8 cellular contexts compared by ENCODE assay signal in the genomic region with DNA sequence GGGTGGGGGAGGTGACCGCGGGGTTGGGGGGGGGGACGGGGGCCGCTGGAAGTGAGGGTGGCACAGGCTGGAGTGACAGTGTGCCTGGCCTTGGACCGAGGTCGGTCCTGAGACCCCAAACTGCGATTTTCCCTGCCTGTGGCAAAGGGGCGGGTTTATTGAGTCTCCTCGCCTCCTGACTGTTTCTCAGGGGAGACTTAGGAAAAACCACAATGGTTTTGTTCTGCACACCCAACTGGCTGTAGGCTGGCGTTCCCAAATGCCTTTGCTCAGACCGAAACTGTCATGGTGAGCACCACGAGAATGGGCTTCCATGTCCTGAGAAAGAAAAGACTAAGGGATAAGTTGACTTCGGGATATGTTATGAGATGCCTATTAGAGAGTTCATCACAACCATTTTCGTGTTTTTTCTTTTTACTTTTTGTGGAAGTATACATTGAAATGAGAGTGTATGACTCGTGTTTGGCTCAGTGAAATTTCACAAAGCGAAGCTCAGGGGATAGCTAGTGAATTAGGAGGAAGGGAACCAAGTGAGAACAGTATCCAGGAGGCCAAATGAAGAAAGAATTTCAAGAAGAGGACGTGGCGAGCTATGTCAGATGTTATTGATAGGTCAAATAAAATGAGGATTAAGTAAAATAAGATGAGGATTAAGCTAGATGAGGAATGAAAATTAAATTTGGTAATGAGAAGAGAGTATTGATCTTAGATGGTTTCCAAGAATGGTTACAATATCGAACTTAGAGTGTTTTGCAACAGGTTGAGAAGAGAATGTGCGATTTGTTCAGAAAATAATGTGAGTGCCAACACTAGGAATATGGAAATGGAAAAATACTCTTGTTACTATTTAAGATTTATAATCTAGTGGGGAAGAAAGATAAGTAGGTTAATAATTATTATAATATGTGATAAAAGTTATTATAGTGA. TPM values are rescaled to one million over a fixed set of nuclear protein-coding genes. Genes with fewer than 3 reads are reported as not detected.
DNase-seq lines count a peak whose midpoint lies in the region; ATAC-seq, FAIRE-seq and TF ChIP-seq lines count a peak whose summit lies in the region.

No MANE protein-coding gene starts in this region.

- CTCF ChIA-PET in IMR-90 (lab: Yijun Ruan, JAX), result interaction anchor here (2.0 kb wide), 1 partner anchor 14 kb away, joined by 6 read pairs; no protein-coding TSS in a partner anchor

- no peak overlapping the region for H2BK120ac ChIP-seq in IMR-90 (ENCODE audit: low read depth, low read length)

- H3K18ac ChIP-seq in IMR-90 (ENCODE audit: low read depth, low read length), result no peak overlapping the region

- peak overlapping the region; percentile 8; the same call in 1 of the 2 replicates for H3K56ac ChIP-seq in IMR-90 (ENCODE audit: extremely low read depth, insufficient read depth, low read length)

- peak overlapping the region; percentile 93 for H3K4me3 ChIP-seq in IMR-90 (ENCODE audit: insufficient read depth, low read depth, low read length)
- peak overlapping the region; percentile 70 for H3K4me3 ChIP-seq in brain microvascular endothelial cell (ENCODE audit: low read depth, low read length)
- peak overlapping the region; percentile 78 to 93 (median 81) for H3K4me3 ChIP-seq in keratinocyte (ENCODE audit: control insufficient read depth in 2 of 3, extremely low read depth in 1 of 3, insufficient read depth in 2 of 3, low read depth in 1 of 3, low read length in 3 of 3)
- H3K4me3 ChIP-seq in suprapubic skin, result peak overlapping the region; percentile 78

- H4K20me1 ChIP-seq in IMR-90 (ENCODE audit: insufficient read depth, low read length) (no peaks in the 10 kb centered on the region), keratinocyte (ENCODE audit: control insufficient read depth, extremely low read depth, insufficient read depth, low read length) (no peaks in the 10 kb centered on the region)

- no peak overlapping the region for H3K27ac Mint-ChIP-seq in effector memory CD8-positive, alpha-beta T cell

- TF ChIP-seq POLR2A in IMR-90 (IDR thresholded peaks at IDR 0.05; ENCODE audit: low read depth, low read length), result no peak
- TF ChIP-seq POLR2A in suprapubic skin (IDR thresholded peaks at IDR 0.05), result no peak

- peak overlapping the region; percentile 66; the same call in 1 of the 2 replicates for H3K14ac ChIP-seq in IMR-90 (replicated peaks; ENCODE audit: low read depth, low read length)

- H3K36me3 Mint-ChIP-seq in effector memory CD8-positive, alpha-beta T cell (ENCODE audit: insufficient read depth), result peaks cover 3% of the 10 kb centered on the region

- H3K4me1 Mint-ChIP-seq in effector memory CD8-positive, alpha-beta T cell (ENCODE audit: low read depth in 2 of 2), result peaks cover 2 to 3% of the 10 kb centered on the region in 2 donors

- BruUV-seq in IMR-90 (replicated peaks; lab: Mats Ljungman, UMichigan), result no TSS peak

- H3K79me2 ChIP-seq in keratinocyte (ENCODE audit: control insufficient read depth, insufficient read depth, low read length), result peaks cover 55% of the 10 kb centered on the region

- TF ChIP-seq CTCF in IMR-90 (conservative IDR thresholded peaks at IDR 0.05; ENCODE audit: low read depth, low read length), result no peak
- TF ChIP-seq CTCF in brain microvascular endothelial cell (IDR thresholded peaks at IDR 0.05; ENCODE audit: low read depth, low read length, missing control alignments), result no peak
- no peak for TF ChIP-seq CTCF in keratinocyte (optimal IDR thresholded peaks at IDR 0.05 in 1 of 3, IDR thresholded peaks at IDR 0.05 in 1 of 3, conservative IDR thresholded peaks at IDR 0.05 in 1 of 3; ENCODE audit: extremely low read depth in 1 of 3, insufficient read depth in 2 of 3, low read length in 3 of 3)
- TF ChIP-seq CTCF in suprapubic skin (IDR thresholded peaks at IDR 0.05), result no peak

- no peak overlapping the region for H2BK15ac ChIP-seq in IMR-90 (ENCODE audit: low read depth, low read length)

- dilution Hi-C loops in IMR-90 (cut with HindIII; ENCODE audit: low sequenced_read_pairs, unreplicated experiment), result no loop called here
- dilution Hi-C loops in keratinocyte (cut with MboI; ENCODE audit: extremely low pct_ligation_motif_present, low sequenced_read_pairs), result no loop called here

- TF ChIP-seq EP300 in suprapubic skin (IDR thresholded peaks at IDR 0.05), result no peak

- peaks cover 17 to 21% of the 10 kb centered on the region in 2 experiments for H3K79me1 ChIP-seq in IMR-90 (ENCODE audit: low read depth in 1 of 2, low read length in 2 of 2)

- H3K9me3 ChIP-seq in IMR-90 (ENCODE audit: control insufficient read depth, insufficient read depth, low read length) (no peaks in the 10 kb centered on the region; the same call in 1 of the 2 replicates), keratinocyte (ENCODE audit: control insufficient read depth, low read depth, low read length) (no peaks in the 10 kb centered on the region), suprapubic skin (no peaks in the 10 kb centered on the region)

- peak overlapping the region; percentile 18 for H2AK9ac ChIP-seq in IMR-90 (replicated peaks; ENCODE audit: low read depth, low read length, poor library complexity)

- in situ Hi-C loops in IMR-90 (cut with MboI; ENCODE audit: low sequenced_read_pairs) (no loop called here), brain microvascular endothelial cell (cut with HindIII; ENCODE audit: low pct_ligation_motif_present, low sequenced_read_pairs) (no loop called here)

- H4K8ac ChIP-seq in IMR-90 (ENCODE audit: low read depth in 2 of 2, low read length in 2 of 2), result no peak overlapping the region

- DNase-seq in NCI-H1105 treated with DMSO at 0.1 percent for 48 hours (lab: John Stamatoyannopoulos, UW) (peak; percentile 2), NCI-H1105 (lab: John Stamatoyannopoulos, UW) (no peak), IMR-90 (peak; percentile 30), brain microvascular endothelial cell (peak; percentile 11), keratinocyte (ENCODE audit: low read depth, low spot score) (no peak), suprapubic skin (ENCODE audit: low spot score in 2 of 2) (no peak)
- DNase-seq in effector memory CD8-positive, alpha-beta T cell, result no peak

- 42% methylated on average over 4 of the region's 20 CpGs; no CpG with 5 or more reads in 1 of the 2 experiments for WGBS in IMR-90 (ENCODE audit: extremely low coverage in 2 of 2, insufficient read length in 1 of 2), 2 experiments
- 21% methylated on average over 16 of the region's 20 CpGs for WGBS in suprapubic skin

- H3K9ac ChIP-seq in IMR-90 (ENCODE audit: low read depth, low read length) (peak overlapping the region; percentile 11), keratinocyte (ENCODE audit: control insufficient read depth, extremely low read depth, insufficient read depth, low read length) (peak overlapping the region; percentile 84)

- no peaks in the 10 kb centered on the region for H3K9me1 ChIP-seq in IMR-90 (ENCODE audit: insufficient read depth, low read length)
- no peaks in the 10 kb centered on the region for H3K9me1 ChIP-seq in keratinocyte (ENCODE audit: control insufficient read depth, extremely low read depth, insufficient read depth, low read length)

- TF ChIP-seq RAD21 in IMR-90 (IDR thresholded peaks at IDR 0.05; ENCODE audit: low read length), result no peak

- H3K27me3 Mint-ChIP-seq in effector memory CD8-positive, alpha-beta T cell, result peaks cover 21 to 22% of the 10 kb centered on the region in 2 donors

- H3K9me3 Mint-ChIP-seq in effector memory CD8-positive, alpha-beta T cell, result no peaks in the 10 kb centered on the region

- FAIRE-seq in keratinocyte (lab: Jason Lieb, UNC), result peak; percentile 80

- H3K4me1 ChIP-seq in IMR-90 (ENCODE audit: control insufficient read depth, insufficient read depth, low read length) (no peaks in the 10 kb centered on the region), keratinocyte (ENCODE audit: control insufficient read depth, extremely low read depth, insufficient read depth, low read length) (peaks cover 18% of the 10 kb centered on the region), suprapubic skin (peaks cover 17% of the 10 kb centered on the region)

- H3K4ac ChIP-seq in IMR-90 (ENCODE audit: low read depth, low read length), result no peak overlapping the region

- H4K91ac ChIP-seq in IMR-90 (ENCODE audit: insufficient read depth, low read depth, low read length), result no peak overlapping the region

- H3K4me3 Mint-ChIP-seq in effector memory CD8-positive, alpha-beta T cell, result no peak overlapping the region

- H3K23ac ChIP-seq in IMR-90 (ENCODE audit: low read depth, low read length), result peak overlapping the region; percentile 63; the same call in 1 of the 2 replicates

- H3K27me3 ChIP-seq in IMR-90 (ENCODE audit: control insufficient read depth, insufficient read depth, low read length) (no peaks in the 10 kb centered on the region), brain microvascular endothelial cell (replicated peaks) (no peaks in the 10 kb centered on the region), keratinocyte (ENCODE audit: control insufficient read depth, extremely low read depth, insufficient read depth, low read length) (no peaks in the 10 kb centered on the region), suprapubic skin (no peaks in the 10 kb centered on the region)

- no peak overlapping the region for H4K5ac ChIP-seq in IMR-90 (ENCODE audit: low read depth, low read length)

- POLR2A ChIA-PET in IMR-90 (lab: Charles Lee; ENCODE audit: unreplicated experiment), result no interaction called here

- ATAC-seq in IMR-90 (ENCODE audit: low read depth) (peak; percentile 42), GM18867 (IDR thresholded peaks at IDR 0.05; ENCODE audit: unreplicated experiment) (no peak)
- no peak for ATAC-seq in effector memory CD8-positive, alpha-beta T cell (replicated peaks)

- peak overlapping the region; percentile 98 for H3K4me2 ChIP-seq in IMR-90 (ENCODE audit: low read depth, low read length)
- H3K4me2 ChIP-seq in keratinocyte (ENCODE audit: control insufficient read depth, extremely low read depth, insufficient read depth, low read depth, low read length), result peak overlapping the region; percentile 93

- no peaks in the 10 kb centered on the region for H3K36me3 ChIP-seq in IMR-90 (ENCODE audit: control insufficient read depth, insufficient read depth, low read length)
- H3K36me3 ChIP-seq in brain microvascular endothelial cell (replicated peaks), result no peaks in the 10 kb centered on the region
- H3K36me3 ChIP-seq in keratinocyte (ENCODE audit: control insufficient read depth in 2 of 2, extremely low read depth in 1 of 2, insufficient read depth in 2 of 2, low read length in 2 of 2), result no peaks in the 10 kb centered on the region
- H3K36me3 ChIP-seq in suprapubic skin, result no peaks in the 10 kb centered on the region

- intact Hi-C loops in IMR-90 (cut with micrococcal nuclease), result no loop called here

- H3K27ac ChIP-seq in IMR-90 (ENCODE audit: insufficient read depth, low read length), result no peak overlapping the region; the same call in 1 of the 2 replicates
- H3K27ac ChIP-seq in brain microvascular endothelial cell, result peak overlapping the region; percentile 17
- peak overlapping the region; percentile 88 for H3K27ac ChIP-seq in keratinocyte (ENCODE audit: control insufficient read depth, insufficient read depth, low read length)
- H3K27ac ChIP-seq in suprapubic skin, result peak overlapping the region; percentile 89

- no peak overlapping the region for H2BK5ac ChIP-seq in IMR-90 (ENCODE audit: low read depth, low read length, poor library complexity, severe bottlenecking)

- H2AK5ac ChIP-seq in IMR-90 (ENCODE audit: low read depth, low read length), result no peak overlapping the region

- H2BK20ac ChIP-seq in IMR-90 (ENCODE audit: low read depth, low read length), result no peak overlapping the region

- H2AFZ ChIP-seq in IMR-90 (replicated peaks; ENCODE audit: low read length, poor library complexity) (peak overlapping the region; percentile 83), keratinocyte (ENCODE audit: control insufficient read depth, low read length) (peak overlapping the region; percentile 84)

RNA-seq across cellular contexts. Expression of a gene that starts 0.9 kb away (rescaled TPM):
- total RNA-seq in IMR-90 (2012; rRNA removed) (54.7 and 57.5 TPM in 2 replicates), suprapubic skin (10 to 100 TPM; 69.9 to 92.8 (median 76.2) TPM)
- polyA plus RNA-seq in IMR-90 (2012; rRNA removed) (20.0 and 28.2 TPM in 2 replicates), keratinocyte (129 to 233 TPM (median 214 TPM) in 3 replicates)
- 6.1 and 6.8 TPM in 2 replicates for polyA plus RNA-seq in IMR-90 (2012; cell fraction: cytosol; rRNA removed)
- polyA plus RNA-seq in IMR-90 (2012; cell fraction: nucleus; rRNA removed; ENCODE audit: low replicate concordance), result 6.5 and 18.1 TPM in 2 replicates
- 36.9 TPM for polyA plus RNA-seq in keratinocyte (2011; ENCODE audit: low read depth)
- polyA plus RNA-seq in keratinocyte (2011; cell fraction: cytosol; rRNA removed), result 93.0 and 144 TPM in 2 replicates
- polyA plus RNA-seq in keratinocyte (2011; cell fraction: nucleus; rRNA removed), result 96.8 and 100 TPM in 2 replicates
- polyA plus RNA-seq in keratinocyte (2012; ENCODE audit: low replicate concordance), result 50.5 and 127 TPM in 2 replicates
- 148 to 294 TPM (median 162 TPM) in 3 replicates for polyA minus RNA-seq in keratinocyte
- 227 TPM for polyA minus RNA-seq in keratinocyte (2011; cell fraction: cytosol; rRNA and poly(A)+ RNA removed)
- 90.2 and 144 TPM in 2 replicates for polyA minus RNA-seq in keratinocyte (2011; cell fraction: nucleus; rRNA and poly(A)+ RNA removed)

RNA-seq across cellular contexts. Expression of a gene that starts 8.6 kb away (rescaled TPM):
- total RNA-seq in IMR-90 (2012; rRNA removed) (not detected in 2 replicates), suprapubic skin (1 to 10 TPM in 1 of 4 donors, under 1 TPM in 1, not detected in 2; 0.36 to 1.7 TPM)
- polyA plus RNA-seq in IMR-90 (2012; rRNA removed) (not detected in 2 replicates), keratinocyte (1.5 to 2.6 TPM (median 2.6 TPM) in 3 replicates)
- polyA plus RNA-seq in IMR-90 (2012; cell fraction: cytosol; rRNA removed), result not detected in 2 replicates
- polyA plus RNA-seq in IMR-90 (2012; cell fraction: nucleus; rRNA removed; ENCODE audit: low replicate concordance), result not detected in 2 replicates
- polyA plus RNA-seq in keratinocyte (2011; ENCODE audit: low read depth), result not detected
- 1.2 and 1.4 TPM in 2 replicates for polyA plus RNA-seq in keratinocyte (2011; cell fraction: cytosol; rRNA removed)
- 2.1 TPM in 2 replicates for polyA plus RNA-seq in keratinocyte (2011; cell fraction: nucleus; rRNA removed)
- 0.10 and 1.9 TPM in 2 replicates for polyA plus RNA-seq in keratinocyte (2012; ENCODE audit: low replicate concordance)
- 2.8 to 2.9 TPM in 2 of 3 replicates, not detected in the other for polyA minus RNA-seq in keratinocyte
- polyA minus RNA-seq in keratinocyte (2011; cell fraction: cytosol; rRNA and poly(A)+ RNA removed), result not detected
- 0.74 and 0.93 TPM in 2 replicates for polyA minus RNA-seq in keratinocyte (2011; cell fraction: nucleus; rRNA and poly(A)+ RNA removed)

RNA-seq across cellular contexts. Expression of a gene that starts 48.5 kb away (rescaled TPM):
- total RNA-seq in IMR-90 (2012; rRNA removed) (not detected in 2 replicates), suprapubic skin (not detected)
- polyA plus RNA-seq in IMR-90 (2012; rRNA removed) (not detected in 2 replicates), keratinocyte (not detected in 3 replicates)
- polyA plus RNA-seq in IMR-90 (2012; cell fraction: cytosol; rRNA removed), result not detected in 2 replicates
- polyA plus RNA-seq in IMR-90 (2012; cell fraction: nucleus; rRNA removed; ENCODE audit: low replicate concordance), result not detected in 2 replicates
- polyA plus RNA-seq in keratinocyte (2011; ENCODE audit: low read depth), result not detected
- not detected in 2 replicates for polyA plus RNA-seq in keratinocyte (2011; cell fraction: cytosol; rRNA removed)
- not detected in 2 replicates for polyA plus RNA-seq in keratinocyte (2011; cell fraction: nucleus; rRNA removed)
- not detected in 2 replicates for polyA plus RNA-seq in keratinocyte (2012; ENCODE audit: low replicate concordance)
- not detected in 3 replicates for polyA minus RNA-seq in keratinocyte
- not detected for polyA minus RNA-seq in keratinocyte (2011; cell fraction: cytosol; rRNA and poly(A)+ RNA removed)
- not detected in 2 replicates for polyA minus RNA-seq in keratinocyte (2011; cell fraction: nucleus; rRNA and poly(A)+ RNA removed)

Comparison
In these comparisons a context has a peak if more than half of its experiments do, and no peak if none do; other contexts are left out.
1. DNase-seq: peak in NCI-H1105 treated with DMSO at 0.1 percent for 48 hours (single experiment), IMR-90 (single experiment) and brain microvascular endothelial cell (single experiment); none in NCI-H1105 (single experiment), keratinocyte (single experiment), suprapubic skin (0 of 2) and effector memory CD8-positive, alpha-beta T cell (0 of 3).
2. Peak in every context shown above with its lines, with median percentiles within 50 percentile points of each other: H3K4me3 ChIP-seq.